8 cellular contexts compared by ENCODE assay signal in the genomic region with DNA sequence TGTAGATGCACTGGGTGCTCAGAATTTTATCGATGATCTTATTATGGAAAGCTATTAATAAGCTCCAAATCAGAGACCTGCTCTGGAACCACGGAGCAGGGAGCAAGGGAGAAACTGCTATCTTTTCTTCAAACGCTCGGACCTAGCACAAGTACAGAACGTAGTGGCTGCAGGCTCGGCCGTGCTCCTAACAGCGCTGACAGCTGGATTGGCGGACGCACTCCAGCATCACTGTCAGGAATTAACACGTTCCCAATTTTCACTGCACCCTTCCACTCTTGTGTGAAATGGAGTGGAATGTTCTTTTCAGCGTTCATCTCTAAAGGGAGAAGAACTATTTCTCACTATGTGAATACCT.
DNase-seq lines count a peak whose midpoint lies in the region; ATAC-seq and TF ChIP-seq lines count a peak whose summit lies in the region.

No MANE protein-coding gene starts in this region.

- peak overlapping the region; percentile 78 for H3K27ac Mint-ChIP-seq in activated CD4-positive, alpha-beta T cell treated with anti-CD3 and anti-CD28 coated beads, Interleukin-2, amount 10 ng/mL, durations not matched to agents 7 days and 5 days
- H3K27ac Mint-ChIP-seq in WTC11: no peak overlapping the region
- no peak overlapping the region for H3K27ac Mint-ChIP-seq in glutamatergic neuron (ENCODE audit: unreplicated experiment)
- H3K27ac Mint-ChIP-seq in progenitor cell of endocrine pancreas: no peak overlapping the region

- peak overlapping the region; percentile 82 for H3K4me3 Mint-ChIP-seq in activated CD4-positive, alpha-beta T cell treated with anti-CD3 and anti-CD28 coated beads, Interleukin-2, amount 10 ng/mL, durations not matched to agents 7 days and 5 days
- H3K4me3 Mint-ChIP-seq in WTC11: peak overlapping the region; percentile 71
- peak overlapping the region; percentile 83 for H3K4me3 Mint-ChIP-seq in glutamatergic neuron (ENCODE audit: unreplicated experiment)
- peak overlapping the region; percentile 75 for H3K4me3 Mint-ChIP-seq in progenitor cell of endocrine pancreas (ENCODE audit: low read depth)

- no peak for DNase-seq in activated CD4-positive, alpha-beta T cell treated with anti-CD3 and anti-CD28 coated beads, Interleukin-2, amount 10 ng/mL, durations not matched to agents 7 days and 5 days
- no peak for DNase-seq in activated CD4-positive, alpha-beta T cell treated with anti-CD3 and anti-CD28 coated beads for 1 hour
- peak; percentile 14 for DNase-seq in WTC11 (ENCODE audit: low spot score)
- peak; percentile 40 for DNase-seq in glutamatergic neuron
- DNase-seq in progenitor cell of endocrine pancreas (ENCODE audit: low spot score, unreplicated experiment): no peak
- no peak for DNase-seq in NCI-H2171 (lab: John Stamatoyannopoulos, UW)
- no peak for DNase-seq in 8988T

- CTCF ChIA-PET in activated CD4-positive, alpha-beta T cell treated with anti-CD3 and anti-CD28 coated beads, Interleukin-2, amount 10 ng/mL, durations not matched to agents 7 days and 5 days (lab: Charles Lee): interaction anchor here (0.5 to 1.4 kb wide), 2 partner anchors 41 to 92 kb away, joined by 3 read pairs; no protein-coding TSS in a partner anchor
- CTCF ChIA-PET in WTC11 (lab: Charles Lee): interaction anchor here (1.0 to 2.6 kb wide), 3 partner anchors 13 to 187 kb away, joined by 3 to 11 read pairs (median 4); no protein-coding TSS in a partner anchor

- H3K36me3 Mint-ChIP-seq in activated CD4-positive, alpha-beta T cell treated with anti-CD3 and anti-CD28 coated beads, Interleukin-2, amount 10 ng/mL, durations not matched to agents 7 days and 5 days (ENCODE audit: low read depth): no peaks in the 10 kb centered on the region
- H3K36me3 Mint-ChIP-seq in WTC11: no peaks in the 10 kb centered on the region
- no peaks in the 10 kb centered on the region for H3K36me3 Mint-ChIP-seq in glutamatergic neuron (ENCODE audit: unreplicated experiment)
- no peaks in the 10 kb centered on the region for H3K36me3 Mint-ChIP-seq in progenitor cell of endocrine pancreas (ENCODE audit: insufficient read depth)

- no peaks in the 10 kb centered on the region for H3K9me3 Mint-ChIP-seq in activated CD4-positive, alpha-beta T cell treated with anti-CD3 and anti-CD28 coated beads, Interleukin-2, amount 10 ng/mL, durations not matched to agents 7 days and 5 days
- no peaks in the 10 kb centered on the region for H3K9me3 Mint-ChIP-seq in WTC11
- peaks cover 9% of the 10 kb centered on the region for H3K9me3 Mint-ChIP-seq in glutamatergic neuron (ENCODE audit: unreplicated experiment)
- H3K9me3 Mint-ChIP-seq in progenitor cell of endocrine pancreas (ENCODE audit: low read depth): no peaks in the 10 kb centered on the region

- TF ChIP-seq CTCF in WTC11 (IDR thresholded peaks at IDR 0.05): no peak
- no peak for TF ChIP-seq CTCF in glutamatergic neuron (IDR thresholded peaks at IDR 0.05; ENCODE audit: partially characterized antibody, unreplicated experiment)
- TF ChIP-seq CTCF in progenitor cell of endocrine pancreas (IDR thresholded peaks at IDR 0.05; ENCODE audit: unreplicated experiment): no peak

- peaks cover 20% of the 10 kb centered on the region for H3K27me3 Mint-ChIP-seq in activated CD4-positive, alpha-beta T cell treated with anti-CD3 and anti-CD28 coated beads, Interleukin-2, amount 10 ng/mL, durations not matched to agents 7 days and 5 days
- peaks cover 31% of the 10 kb centered on the region for H3K27me3 Mint-ChIP-seq in WTC11 (ENCODE audit: low read depth)
- peaks cover 2% of the 10 kb centered on the region for H3K27me3 Mint-ChIP-seq in glutamatergic neuron (ENCODE audit: unreplicated experiment)
- H3K27me3 Mint-ChIP-seq in progenitor cell of endocrine pancreas: peaks cover 30% of the 10 kb centered on the region

- POLR2A ChIA-PET in activated CD4-positive, alpha-beta T cell treated with anti-CD3 and anti-CD28 coated beads, Interleukin-2, amount 10 ng/mL, durations not matched to agents 7 days and 5 days (lab: Charles Lee): no interaction called here
- POLR2A ChIA-PET in WTC11 (lab: Charles Lee): interaction anchor here (0.7 kb wide), 1 partner anchor 41 kb away, joined by 3 read pairs; no protein-coding TSS in a partner anchor

- peak; percentile 50 for ATAC-seq in WTC11
- no peak for ATAC-seq in HG03025 (IDR thresholded peaks at IDR 0.05; ENCODE audit: low FRiP score, unreplicated experiment)

- H3K4me1 Mint-ChIP-seq in activated CD4-positive, alpha-beta T cell treated with anti-CD3 and anti-CD28 coated beads, Interleukin-2, amount 10 ng/mL, durations not matched to agents 7 days and 5 days: peaks cover 25% of the 10 kb centered on the region
- H3K4me1 Mint-ChIP-seq in WTC11 (peaks cover 21% of the 10 kb centered on the region), glutamatergic neuron (ENCODE audit: low read depth, unreplicated experiment) (peaks cover 2% of the 10 kb centered on the region), progenitor cell of endocrine pancreas (ENCODE audit: low read depth) (peaks cover 8% of the 10 kb centered on the region)

TF ChIP-seq in WTC11, 78 proteins besides CTCF, POLR2A, EP300 and RAD21:
- TF ChIP-seq EMX1 (CRISPR knock-in tag; IDR thresholded peaks at IDR 0.05): no peak
- TF ChIP-seq SMAD4 (CRISPR knock-in tag; IDR thresholded peaks at IDR 0.05): no peak
- no peak for TF ChIP-seq ETV6 (CRISPR knock-in tag; IDR thresholded peaks at IDR 0.05)
- no peak for TF ChIP-seq FOXJ3 (CRISPR knock-in tag; IDR thresholded peaks at IDR 0.05; ENCODE audit: borderline replicate concordance)

Comparison
In these comparisons a context has a peak if more than half of its experiments do, and no peak if none do; other contexts are left out.
1. DNase-seq: peak in WTC11 (single experiment) and glutamatergic neuron (single experiment); none in activated CD4-positive, alpha-beta T cell treated with anti-CD3 and anti-CD28 coated beads, Interleukin-2, amount 10 ng/mL, durations not matched to agents 7 days and 5 days (single experiment), activated CD4-positive, alpha-beta T cell treated with anti-CD3 and anti-CD28 coated beads for 1 hour (single experiment), progenitor cell of endocrine pancreas (single experiment), NCI-H2171 (single experiment) and 8988T (single experiment).
2. Peak in every context shown above with its lines, with median percentiles within 50 percentile points of each other: H3K4me3 Mint-ChIP-seq.